In genomic region chr9:71544464-71544863, GRCh38 we compare ENCODE assay signal across 17 cellular contexts.
"Had no signal": no experiment of that assay in that cellular context is flagged by ENCODE, and none has a peak within 500 bp of the region (broad histone marks: within the 10 kb centered on the region; RNA-seq: fewer than 3 reads in every experiment).

No MANE protein-coding gene starts in this region.

- H3K36me3 ChIP-seq: cardiac muscle cell, lower lobe of right lung, sigmoid colon, thyroid gland had no signal

- H3K27ac ChIP-seq: cardiac muscle cell, hepatocyte, lower lobe of right lung, sigmoid colon, thyroid gland had no signal

- H2AFZ ChIP-seq: hepatocyte had no signal

- H3K9me3 ChIP-seq: lower lobe of right lung, sigmoid colon, thyroid gland had no signal

- H3K27me3 ChIP-seq: cardiac muscle cell, hepatocyte, sigmoid colon, thyroid gland had no signal

- H3K4me1 ChIP-seq: lower lobe of right lung, sigmoid colon, thyroid gland had no signal

- ATAC-seq: activated CD8-positive, alpha-beta T cell treated with anti-CD3 and anti-CD28 coated beads for 36 hours; activated T-helper 17 cell treated with anti-CD3 and anti-CD28 coated beads, Interleukin-2, amount 50 U/mL, for 72 hours; effector memory CD8-positive, alpha-beta T cell; left colon; lower lobe of right lung had no signal

- DNase-seq: activated CD4-positive, alpha-beta T cell treated with anti-CD3 and anti-CD28 coated beads, Interleukin-2, amount 10 ng/mL, durations not matched to agents 24 days and 14 days; activated CD8-positive, alpha-beta T cell treated with anti-CD3 and anti-CD28 coated beads for 36 hours; activated naive CD4-positive, alpha-beta T cell; activated naive CD8-positive, alpha-beta T cell treated with anti-CD3 and anti-CD28 coated beads for 36 hours; activated T-cell treated with anti-CD3 and anti-CD28 coated beads, Interleukin-2, amount 50 U/mL, for 1 hour; amniotic stem cell; dermis blood vessel endothelial cell; effector memory CD8-positive, alpha-beta T cell; left colon; lower lobe of right lung; sigmoid colon; stimulated activated CD4-positive, alpha-beta T cell treated with anti-CD3 and anti-CD28 coated beads, Interleukin-4, amount 100 ng/mL, for 4 hours; stimulated activated naive CD4-positive, alpha-beta T cell had no signal

- H3K4me2 ChIP-seq: hepatocyte had no signal

- H3K4me3 ChIP-seq: cardiac muscle cell, hepatocyte, lower lobe of right lung, sigmoid colon, thyroid gland had no signal

- H3K79me2 ChIP-seq: hepatocyte had no signal
